8 cellular contexts compared by ENCODE assay signal in the genomic region with DNA sequence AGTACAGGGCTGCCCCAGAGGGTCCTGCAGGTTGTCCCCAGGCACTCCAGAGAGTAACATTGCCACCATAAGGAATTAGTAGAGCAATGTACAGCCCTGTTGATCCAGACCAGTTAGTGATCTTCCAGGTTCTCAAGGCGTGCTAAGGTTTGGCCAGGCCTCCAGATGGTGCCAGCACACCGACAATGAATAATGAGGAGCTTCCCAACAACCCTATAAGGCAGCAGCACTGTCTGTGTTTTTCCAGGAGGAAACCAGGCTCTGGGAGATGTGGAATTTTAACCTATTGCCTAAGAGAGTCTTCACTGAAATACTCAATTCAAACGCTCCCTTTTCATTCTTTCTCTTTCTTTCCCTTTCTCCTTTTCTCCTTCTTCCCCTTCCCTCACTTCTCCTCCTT.
DNase-seq lines count a peak whose midpoint lies in the region; ATAC-seq, FAIRE-seq and TF ChIP-seq lines count a peak whose summit lies in the region.

No MANE protein-coding gene starts in this region.

- CTCF ChIA-PET in MCF 10A (lab: Yijun Ruan, JAX): interaction anchor here (0.6 to 9.9 kb wide), 17 partner anchors 11 to 257 kb away, joined by 3 to 169 read pairs (median 5); no protein-coding TSS in a partner anchor

- intact Hi-C loops in MCF 10A (cut with micrococcal nuclease) (loop anchor here (1.0 to 5.0 kb wide), 3 partner anchors 36 to 259 kb away; no protein-coding TSS in a partner anchor), kidney (cut with DNase I) (no loop called here), posterior vena cava (cut with DNase I) (no loop called here)

- POLR2A ChIA-PET in MCF 10A (lab: Yijun Ruan, JAX): interaction anchor here (0.6 to 1.5 kb wide), 7 partner anchors 23 to 542 kb away, joined by 3 to 5 read pairs (median 3); no protein-coding TSS in a partner anchor

- no peak overlapping the region for H3K4me3 Mint-ChIP-seq in MCF 10A (ENCODE audit: unreplicated experiment)

- no peak overlapping the region for H3K4me3 ChIP-seq in kidney (ENCODE audit: low read length in 2 of 2)

- H3K27ac ChIP-seq in kidney (ENCODE audit: low read depth in 2 of 2, low read length in 2 of 2): no peak overlapping the region
- peak overlapping the region; percentile 68 for H3K27ac ChIP-seq in substantia nigra (ENCODE audit: low read depth, low read length, poor library complexity, severe bottlenecking)

- H3K9ac ChIP-seq in kidney (ENCODE audit: low read length in 2 of 2): no peak overlapping the region

- no peak for ATAC-seq in HG03439 (IDR thresholded peaks at IDR 0.05; ENCODE audit: unreplicated experiment)
- no peak for ATAC-seq in HG03025 (IDR thresholded peaks at IDR 0.05; ENCODE audit: low FRiP score, unreplicated experiment)

- H3K36me3 ChIP-seq in kidney (ENCODE audit: control insufficient read depth in 1 of 2, insufficient read depth in 2 of 2, low read length in 2 of 2): no peaks in the 10 kb centered on the region

- peaks cover 6% of the 10 kb centered on the region for H3K36me3 Mint-ChIP-seq in MCF 10A (ENCODE audit: insufficient read depth, unreplicated experiment)

- peak; percentile 63 for DNase-seq in M059J (ENCODE audit: low read depth)
- peak; percentile 52 for DNase-seq in MCF 10A (ENCODE audit: unreplicated experiment)
- DNase-seq in kidney: no peak
- DNase-seq in substantia nigra (lab: John Stamatoyannopoulos, UW): peak in 35 of 49 donors; percentile 6 to 67 (median 38)
- no peak for DNase-seq in HTR-8/SVneo (ENCODE audit: insufficient read length, low spot score)
- no peak for DNase-seq in posterior vena cava (ENCODE audit: low spot score)

- BruUV-seq in MCF 10A (replicated peaks; lab: Mats Ljungman, UMichigan): no TSS peak

- TF ChIP-seq CTCF in MCF 10A (IDR thresholded peaks at IDR 0.05; ENCODE audit: unreplicated experiment) (peak; percentile 22), kidney (IDR thresholded peaks at IDR 0.05; ENCODE audit: borderline replicate concordance, extremely low read depth, insufficient read depth) (peak; percentile 15)

- no peaks in the 10 kb centered on the region for H3K4me1 ChIP-seq in kidney (ENCODE audit: control insufficient read depth in 1 of 2, insufficient read depth in 1 of 2, low read depth in 1 of 2, low read length in 2 of 2)

- no peak overlapping the region for H3K27ac Mint-ChIP-seq in MCF 10A (ENCODE audit: low read depth, unreplicated experiment)

- H3K27me3 Mint-ChIP-seq in MCF 10A (ENCODE audit: insufficient read depth, unreplicated experiment): no peaks in the 10 kb centered on the region

- no peak for FAIRE-seq in kidney (lab: Jason Lieb, UNC)
- no peak for FAIRE-seq in HTR-8/SVneo (lab: Jason Lieb, UNC)

- peaks cover 34% of the 10 kb centered on the region for H3K4me1 Mint-ChIP-seq in MCF 10A (ENCODE audit: insufficient read depth, unreplicated experiment)

- no peaks in the 10 kb centered on the region for H3K9me3 Mint-ChIP-seq in MCF 10A (ENCODE audit: unreplicated experiment)

- no peaks in the 10 kb centered on the region for H3K9me3 ChIP-seq in kidney (ENCODE audit: control insufficient read depth in 1 of 2, low read length in 2 of 2)

Comparison
In these comparisons a context has a peak if more than half of its experiments do, and no peak if none do; other contexts are left out.
1. DNase-seq: peak in M059J (single experiment), MCF 10A (single experiment) and substantia nigra (35 of 49); none in kidney (single experiment), HTR-8/SVneo (single experiment) and posterior vena cava (single experiment).